In the genomic region with DNA sequence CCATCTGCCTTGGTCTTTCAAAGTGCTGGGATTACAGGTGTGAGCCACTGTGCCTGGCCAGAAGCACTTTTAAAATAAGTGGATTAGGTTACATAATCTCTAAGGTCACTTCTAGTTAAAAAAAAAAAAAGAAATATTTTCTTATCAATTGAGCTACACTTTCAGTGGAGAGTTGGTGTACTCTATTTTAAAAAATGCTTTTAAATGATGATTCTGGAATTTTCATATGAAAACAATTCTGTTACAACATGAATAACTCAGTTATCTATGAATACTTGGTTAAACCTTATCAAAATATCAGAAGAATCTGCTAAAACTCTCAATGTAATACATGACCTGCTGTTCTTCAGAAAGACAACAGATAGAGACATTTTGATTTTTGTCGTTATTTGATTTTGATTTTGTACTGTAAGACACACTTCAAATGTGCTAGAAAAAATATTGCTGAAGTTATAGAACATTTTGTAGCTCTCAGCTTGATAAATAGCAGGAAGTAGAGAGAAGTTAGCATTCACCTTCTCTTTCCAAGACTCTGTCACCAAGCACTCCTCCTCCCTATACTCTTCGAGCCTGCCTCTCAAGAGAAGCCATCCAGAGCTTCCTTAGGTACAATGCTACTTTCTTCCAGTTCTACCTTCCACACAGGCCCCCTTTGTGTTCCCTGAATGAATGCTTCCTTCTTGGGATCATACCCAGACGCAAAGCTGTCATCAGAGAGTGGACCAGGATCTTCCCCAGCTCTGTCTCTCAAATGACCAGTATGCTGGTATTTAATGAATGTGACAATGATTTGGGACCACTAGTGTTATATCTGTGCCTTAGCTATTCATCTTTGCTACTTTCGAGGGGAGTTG, we compare ENCODE assay signal across 26 cellular contexts.
"Had no signal": no experiment of that assay in that cellular context is flagged by ENCODE, and none has a peak within 500 bp of the region (broad histone marks: within the 10 kb centered on the region; RNA-seq: fewer than 3 reads in every experiment).

No MANE protein-coding gene starts in this region.

- ATAC-seq: activated T-cell treated with anti-CD3 and anti-CD28 coated beads, Interleukin-2, amount 50 U/mL, for 72 hours; left cardiac atrium; naive thymus-derived CD4-positive, alpha-beta T cell; pancreas; stimulated activated memory B cell treated with anti-CD40 and anti-IgM and Interleukin-4, amounts not matched to agents 10 μg/mL and 1 μg/mL and 100 μg/mL, for 72 hours had no signal

- H3K36me3 ChIP-seq: brain microvascular endothelial cell, pancreas, right atrium auricular region, stomach, suprapubic skin, transverse colon had no signal

- H3K9me3 ChIP-seq: pancreas, right atrium auricular region, stomach, suprapubic skin, transverse colon had no signal

- H3K4me2 ChIP-seq: smooth muscle cell had no signal

- H3K4me3 ChIP-seq: pancreas, right atrium auricular region, smooth muscle cell, stomach, suprapubic skin, transverse colon had no signal

- H3K27ac ChIP-seq: brain microvascular endothelial cell, pancreas, right atrium auricular region, stomach, suprapubic skin, transverse colon had no signal

- H3K4me1 ChIP-seq: right atrium auricular region, stomach, suprapubic skin had no signal

- H3K27me3 ChIP-seq: brain microvascular endothelial cell, pancreas, right atrium auricular region, stomach, suprapubic skin, transverse colon had no signal

- DNase-seq: activated CD4-positive, alpha-beta T cell treated with anti-CD3 and anti-CD28 coated beads for 4 hours; activated CD4-positive, alpha-beta T cell treated with anti-CD3 and anti-CD28 coated beads, Interleukin-2, amount 50 U/mL, for 4 hours; activated effector memory CD4-positive, alpha-beta T cell treated with Interleukin-2 at 50 U/mL for 16 hours; activated naive CD4-positive, alpha-beta T cell treated with Interleukin-2 at 50 U/mL for 16 hours; activated naive CD8-positive, alpha-beta T cell treated with anti-CD3 and anti-CD28 coated beads for 36 hours; activated T-cell treated with anti-CD3 and anti-CD28 coated beads for 4 hours; activated T-cell treated with anti-CD3 and anti-CD28 coated beads, Interleukin-2, amount 50 U/mL, for 72 hours; amniotic stem cell; brain microvascular endothelial cell; dermis blood vessel endothelial cell; effector CD8-positive, alpha-beta T cell; left cardiac atrium; midbrain; naive thymus-derived CD4-positive, alpha-beta T cell; nucleus accumbens; pancreas; stimulated activated CD4-positive, alpha-beta T cell treated with anti-CD3 and anti-CD28 coated beads, Interleukin-1b, Interleukin-23, amount 100 ng/mL, for 48 hours; stimulated activated CD4-positive, alpha-beta T cell treated with anti-CD3 and anti-CD28 coated beads, Interleukin-4, amount 100 ng/mL, for 4 hours; stimulated activated CD8-positive, alpha-beta memory T cell treated with anti-CD3 and anti-CD28 coated beads, Interleukin-4, amount 100 ng/mL, for 48 hours; stomach; T-helper 1 cell; transverse colon had no signal
